ENCODE assay signal across 8 cellular contexts in the genomic region with DNA sequence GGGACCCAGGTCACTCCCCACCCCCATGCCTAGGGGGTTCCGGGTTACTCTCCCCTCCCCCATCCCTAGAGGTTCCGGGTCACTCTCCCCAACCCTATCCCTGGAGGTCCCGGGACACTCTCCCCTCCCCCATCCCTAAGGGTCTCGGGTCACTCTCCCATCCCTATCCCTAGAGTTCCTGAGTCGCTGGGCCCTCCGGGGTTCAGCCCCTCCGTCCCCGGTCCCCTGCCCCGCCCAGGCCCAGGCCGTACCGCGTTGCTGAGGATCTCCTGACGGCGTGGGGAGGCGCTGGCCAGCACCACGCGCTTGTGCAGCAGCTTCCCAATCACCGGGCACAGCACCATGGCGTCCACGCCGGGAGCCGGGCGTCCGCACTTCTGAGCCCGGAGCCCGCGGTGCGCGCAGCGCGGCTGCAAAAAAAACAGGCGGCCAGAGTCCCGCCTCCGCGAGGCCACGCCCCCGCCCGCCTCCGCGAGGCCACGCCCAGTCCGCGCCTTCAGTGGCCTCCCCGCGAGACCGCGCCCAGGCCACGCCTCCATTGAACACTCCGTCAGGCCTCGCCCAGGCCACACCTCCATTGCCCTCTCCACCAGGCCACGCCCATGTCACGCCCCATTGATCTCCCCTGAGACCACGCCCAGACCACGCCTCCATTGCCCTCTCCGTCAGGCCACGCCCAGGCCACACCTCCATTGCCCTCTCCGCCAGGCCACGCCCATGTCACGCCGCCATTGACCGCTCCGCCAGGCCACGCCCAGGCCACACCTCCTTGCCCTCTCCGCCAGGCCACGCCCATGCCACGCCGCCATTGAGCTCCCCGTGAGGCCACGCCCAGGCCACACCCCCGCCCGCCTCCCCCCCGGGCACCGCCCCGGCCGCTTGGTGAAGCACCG. TPM values are rescaled to one million over a fixed set of nuclear protein-coding genes. Genes with fewer than 3 reads are reported as not detected.
A peak's percentile ranks its signal among the peaks of the same experiment; 100 is the strongest.
DNase-seq lines count a peak whose midpoint lies in the region; ATAC-seq and TF ChIP-seq lines count a peak whose summit lies in the region.

Gene ASMTL (minus strand): TSS at position 413 of the 893 bp plus-strand sequence. CDS start 69 bp downstream, at position 344.

- H3K27ac ChIP-seq in DND-41 (ENCODE audit: low read length) = peak within 1 kb of the TSS; percentile 77
- H3K27ac ChIP-seq in neutrophil = peak within 1 kb of the TSS; percentile 94
- H3K27ac ChIP-seq in temporal lobe (ENCODE audit: low read depth, low read length) = peak within 1 kb of the TSS; percentile 87

- ATAC-seq in DND-41 (ENCODE audit: insufficient read depth, low read depth) (peak; percentile 68), GM21825 (IDR thresholded peaks at IDR 0.05; ENCODE audit: unreplicated experiment) (peak; percentile 78)

- H3K4me3 ChIP-seq in DND-41 (ENCODE audit: low read depth in 1 of 2, low read length in 2 of 2) (peak within 1 kb of the TSS; percentile 72 to 83), Loucy (ENCODE audit: low read length, poor library complexity, severe bottlenecking) (peak within 1 kb of the TSS; percentile 86), fibroblast of villous mesenchyme (ENCODE audit: low read depth, low read length) (peak within 1 kb of the TSS; percentile 97), neutrophil (ENCODE audit: low read depth in 1 of 2, low read length in 1 of 2) (peak within 1 kb of the TSS; percentile 84 to 94)

- DNase-seq in DND-41 (peak; percentile 99), activated T-helper 1 cell treated with Interleukin-2 at 50 U/mL for 16 hours (ENCODE audit: low read depth) (peak; percentile 100), fibroblast of villous mesenchyme (ENCODE audit: low read depth) (peak; percentile 100), NCI-H526 treated with DMSO at 0.1 percent for 48 hours (lab: John Stamatoyannopoulos, UW) (no peak)

- H3K9ac ChIP-seq in DND-41 (ENCODE audit: low read depth, low read length) = peak within 1 kb of the TSS; percentile 86
- peak within 1 kb of the TSS; percentile 78 for H3K9ac ChIP-seq in Loucy (ENCODE audit: low read depth, low read length, poor library complexity, severe bottlenecking)

- H3F3A ChIP-seq in Loucy (ENCODE audit: low read depth) = no peaks in the 10 kb centered on the region

- peaks cover 39% of the 10 kb centered on the region for H3K4me1 ChIP-seq in DND-41 (ENCODE audit: insufficient read depth, low read length)
- peaks cover 6% of the 10 kb centered on the region for H3K4me1 ChIP-seq in Loucy (ENCODE audit: insufficient read depth, low read length, poor library complexity, severe bottlenecking)
- H3K4me1 ChIP-seq in neutrophil (ENCODE audit: control insufficient read depth in 1 of 2, insufficient read depth in 1 of 2, low read depth in 1 of 2, low read length in 1 of 2) = peaks cover 9 to 30% of the 10 kb centered on the region in 2 experiments

- H4K20me1 ChIP-seq in DND-41 (ENCODE audit: insufficient read depth, low read length) = peaks cover 15% of the 10 kb centered on the region
- H4K20me1 ChIP-seq in Loucy (ENCODE audit: insufficient read depth, low read length, poor library complexity, severe bottlenecking) = no peaks in the 10 kb centered on the region

- H3K4me2 ChIP-seq in DND-41 (ENCODE audit: insufficient read depth, low read length) (peak within 1 kb of the TSS; percentile 72), Loucy (ENCODE audit: low read depth, low read length, poor library complexity, severe bottlenecking) (peak within 1 kb of the TSS; percentile 68)

- H3K27me3 ChIP-seq in DND-41 (ENCODE audit: insufficient read depth, low read length, poor library complexity) (no peaks in the 10 kb centered on the region), Loucy (ENCODE audit: insufficient read depth, low read length, poor library complexity, severe bottlenecking) (no peaks in the 10 kb centered on the region), neutrophil (no peaks in the 10 kb centered on the region)

- TF ChIP-seq CTCF in DND-41 (IDR thresholded peaks at IDR 0.05; ENCODE audit: borderline replicate concordance, extremely low read depth, low read length, poor library complexity, severe bottlenecking) = no peak
- no peak for TF ChIP-seq CTCF in Loucy (conservative IDR thresholded peaks at IDR 0.05; ENCODE audit: low read length)
- TF ChIP-seq CTCF in fibroblast of villous mesenchyme (IDR thresholded peaks at IDR 0.05; ENCODE audit: insufficient read depth, low read depth, low read length) = no peak
- TF ChIP-seq CTCF in neutrophil (IDR thresholded peaks at IDR 0.05) = peak; percentile 55

- peaks cover 14% of the 10 kb centered on the region for H3K9me3 ChIP-seq in DND-41 (ENCODE audit: insufficient read depth, low read length, severe bottlenecking)
- no peaks in the 10 kb centered on the region for H3K9me3 ChIP-seq in Loucy (ENCODE audit: insufficient read depth, low read depth, low read length)
- peaks cover 3% of the 10 kb centered on the region for H3K9me3 ChIP-seq in neutrophil

- peaks cover 18% of the 10 kb centered on the region for H3K36me3 ChIP-seq in DND-41 (ENCODE audit: insufficient read depth, low read length)
- H3K36me3 ChIP-seq in Loucy (ENCODE audit: insufficient read depth, low read length) = no peaks in the 10 kb centered on the region
- no peaks in the 10 kb centered on the region for H3K36me3 ChIP-seq in neutrophil

- H2AFZ ChIP-seq in DND-41 (ENCODE audit: low read depth, low read length) (peak within 1 kb of the TSS; percentile 72), Loucy (ENCODE audit: low read length) (peak within 1 kb of the TSS; percentile 77; the same call in 1 of the 2 replicates)

- H3K79me2 ChIP-seq in DND-41 (ENCODE audit: insufficient read depth, low read length) = peaks cover 49% of the 10 kb centered on the region
- peaks cover 20% of the 10 kb centered on the region; the same call in 1 of the 2 replicates for H3K79me2 ChIP-seq in Loucy (ENCODE audit: insufficient read depth, low read length)

- H3K9me2 ChIP-seq in Loucy (replicated peaks; ENCODE audit: low read depth, low read length) = no peaks in the 10 kb centered on the region

RNA-seq across cellular contexts. Expression of gene ASMTL, which starts in this region (rescaled TPM):
- total RNA-seq in fibroblast of villous mesenchyme (16.4 and 23.2 TPM in 2 replicates), temporal lobe (10.1 TPM)
